In genomic region chr3:31968391-31968926, GRCh38 we compare ENCODE assay signal across 9 cellular contexts. TPM values are rescaled to one million over a fixed set of nuclear protein-coding genes. Genes with fewer than 3 reads are reported as not detected.
DNase-seq lines count a peak whose midpoint lies in the region; ATAC-seq, FAIRE-seq and TF ChIP-seq lines count a peak whose summit lies in the region.
"Had no signal": no experiment of that assay in that cellular context is flagged by ENCODE, and none has a peak within 500 bp of the region (broad histone marks: within the 10 kb centered on the region; RNA-seq: fewer than 3 reads in every experiment).

No MANE protein-coding gene starts in this region.

- H3K4me3 Mint-ChIP-seq in HFFc6 = peak overlapping the region; percentile 83
- no peak overlapping the region for H3K4me3 Mint-ChIP-seq in CD4-positive, alpha-beta T cell
- H3K4me3 Mint-ChIP-seq in stimulated activated naive B cell treated with anti-CD40 and anti-IgM and Interleukin-4, amounts not matched to agents 10 μg/mL and 1 μg/mL and 100 μg/mL, for 72 hours = no peak overlapping the region

- H3K4me3 ChIP-seq in brain microvascular endothelial cell (ENCODE audit: low read depth, low read length) (peak overlapping the region; percentile 12), HepG2 (replicated peaks in 1 of 3; ENCODE audit: insufficient read depth in 1 of 3, low read depth in 2 of 3, low read length in 3 of 3) (peak overlapping the region; percentile 15 to 52 (median 46); a peak in 5 of 6 replicates), tibial artery (peak overlapping the region; percentile 1 to 6)

- H3K36me3 ChIP-seq in brain microvascular endothelial cell (replicated peaks) (no peaks in the 10 kb centered on the region), HepG2 (replicated peaks in 1 of 2; ENCODE audit: control insufficient read depth in 1 of 2, insufficient read depth in 2 of 2, low read length in 2 of 2) (no peaks in the 10 kb centered on the region), tibial artery (no peaks in the 10 kb centered on the region)

- H3K79me2 ChIP-seq in HepG2 (ENCODE audit: insufficient read depth, low read length) = peaks cover 77% of the 10 kb centered on the region

- H3K9me3 ChIP-seq in HepG2 (ENCODE audit: low read length) (no peaks in the 10 kb centered on the region), tibial artery (no peaks in the 10 kb centered on the region)
- no peaks in the 10 kb centered on the region for H3K9me3 ChIP-seq in CD4-positive, alpha-beta T cell (ENCODE audit: control insufficient read depth, low read length)

- POLR2A ChIA-PET in HepG2 (lab: Yijun Ruan, JAX) = no interaction called here
- POLR2A ChIA-PET in CD4-positive, alpha-beta T cell (lab: Charles Lee) = no interaction called here

- TSS peak; percentile 60 for BruUV-seq in HepG2 (replicated peaks; lab: Mats Ljungman, UMichigan)

- H4K20me1 ChIP-seq in HepG2 (ENCODE audit: insufficient read depth, low read length) = no peaks in the 10 kb centered on the region

- H3K4me1 Mint-ChIP-seq in HFFc6 (ENCODE audit: low read depth) = peaks cover 46% of the 10 kb centered on the region
- no peaks in the 10 kb centered on the region for H3K4me1 Mint-ChIP-seq in CD4-positive, alpha-beta T cell (ENCODE audit: low read depth)
- H3K4me1 Mint-ChIP-seq in stimulated activated naive B cell treated with anti-CD40 and anti-IgM and Interleukin-4, amounts not matched to agents 10 μg/mL and 1 μg/mL and 100 μg/mL, for 72 hours = peaks cover 49 to 79% of the 10 kb centered on the region in 2 donors

- intact Hi-C loops in HepG2 (cut with micrococcal nuclease; ENCODE audit: unreplicated experiment) (no loop called here), tibial artery (cut with DNase I; ENCODE audit: low total_unique reads) (no loop called here)
- intact Hi-C loops in CD4-positive, alpha-beta T cell (cut with DNase I, micrococcal nuclease) = no loop called here

- H3K4me1 ChIP-seq in HepG2 (ENCODE audit: insufficient read depth, low read length) (peaks cover 86% of the 10 kb centered on the region), tibial artery (peaks cover 0 to 40% (median 23%) of the 10 kb centered on the region in 4 donors)

- DNase-seq in HFFc6 (peak; percentile 69), brain microvascular endothelial cell (no peak), HepG2 (ENCODE audit: low spot score) (no peak), tibial artery (no peak), AML-193 (lab: John Stamatoyannopoulos, UW) (no peak), RKO (ENCODE audit: low spot score) (no peak)
- no peak for DNase-seq in CD4-positive, alpha-beta T cell
- DNase-seq in stimulated activated naive B cell treated with anti-CD40 and anti-IgM and Interleukin-4, amounts not matched to agents 10 μg/mL and 1 μg/mL and 100 μg/mL, for 72 hours = no peak
- DNase-seq: NCI-H446 treated with DMSO at 0.1 percent for 48 hours had no signal

- H3K27ac ChIP-seq in brain microvascular endothelial cell (peak overlapping the region; percentile 92), HepG2 (ENCODE audit: extremely low read length, insufficient read depth, low read length) (peak overlapping the region; percentile 80), tibial artery (peak overlapping the region; percentile 67 to 70)
- no peak overlapping the region for H3K27ac ChIP-seq in CD4-positive, alpha-beta T cell (ENCODE audit: low read depth, low read length)

- peak overlapping the region; percentile 79 for H3K27ac Mint-ChIP-seq in HFFc6
- H3K27ac Mint-ChIP-seq in CD4-positive, alpha-beta T cell = no peak overlapping the region
- H3K27ac Mint-ChIP-seq in stimulated activated naive B cell treated with anti-CD40 and anti-IgM and Interleukin-4, amounts not matched to agents 10 μg/mL and 1 μg/mL and 100 μg/mL, for 72 hours = no peak overlapping the region

- H3K9me3 Mint-ChIP-seq in HFFc6 = no peaks in the 10 kb centered on the region
- H3K9me3 Mint-ChIP-seq in CD4-positive, alpha-beta T cell = no peaks in the 10 kb centered on the region
- peaks cover 3% of the 10 kb centered on the region in 2 donors for H3K9me3 Mint-ChIP-seq in stimulated activated naive B cell treated with anti-CD40 and anti-IgM and Interleukin-4, amounts not matched to agents 10 μg/mL and 1 μg/mL and 100 μg/mL, for 72 hours

- no peak for FAIRE-seq in HepG2 (lab: Jason Lieb, UNC)

- no peak for ATAC-seq in HepG2
- no peak for ATAC-seq in CD4-positive, alpha-beta T cell (ENCODE audit: poor library complexity)
- no peak for ATAC-seq in stimulated activated naive B cell treated with anti-CD40 and anti-IgM and Interleukin-4, amounts not matched to agents 10 μg/mL and 1 μg/mL and 100 μg/mL, for 72 hours (replicated peaks)

- TF ChIP-seq CTCF in HFFc6 (IDR thresholded peaks at IDR 0.05) (no peak), brain microvascular endothelial cell (IDR thresholded peaks at IDR 0.05; ENCODE audit: low read depth, low read length, missing control alignments) (no peak), HepG2 (CRISPR knock-in tag; IDR thresholded peaks at IDR 0.05) (no peak), tibial artery (IDR thresholded peaks at IDR 0.05) (no peak)
- no peak for TF ChIP-seq CTCF in CD4-positive, alpha-beta T cell (IDR thresholded peaks at IDR 0.05)

- TF ChIP-seq RAD21 in HepG2 (CRISPR knock-in tag; IDR thresholded peaks at IDR 0.05) = no peak

- in situ Hi-C loops in brain microvascular endothelial cell (cut with HindIII; ENCODE audit: low pct_ligation_motif_present, low sequenced_read_pairs) (no loop called here), HepG2 (cut with HindIII; ENCODE audit: extremely low pct_ligation_motif_present, low pct_unique_long_range_greater_than_20kb) (no loop called here)

- peak overlapping the region; percentile 70 for H3K9ac ChIP-seq in HepG2 (ENCODE audit: insufficient read depth, low read depth, low read length)

- peak overlapping the region; percentile 65 for H2AFZ ChIP-seq in HepG2 (ENCODE audit: low read length)

- H3K36me3 Mint-ChIP-seq in HFFc6 (ENCODE audit: low read depth) = no peaks in the 10 kb centered on the region
- no peaks in the 10 kb centered on the region for H3K36me3 Mint-ChIP-seq in CD4-positive, alpha-beta T cell (ENCODE audit: low read depth)
- H3K36me3 Mint-ChIP-seq in stimulated activated naive B cell treated with anti-CD40 and anti-IgM and Interleukin-4, amounts not matched to agents 10 μg/mL and 1 μg/mL and 100 μg/mL, for 72 hours = peaks cover 28 to 42% of the 10 kb centered on the region in 2 donors

- CTCF ChIA-PET in HepG2 (lab: Yijun Ruan, JAX; ENCODE audit: low intra/inter-chr PET ratio, low total read pairs) = no interaction called here
- CTCF ChIA-PET in CD4-positive, alpha-beta T cell (lab: Charles Lee) = no interaction called here

- H3K4me2 ChIP-seq in HepG2 (ENCODE audit: low read depth, low read length) = peak overlapping the region; percentile 79

- no peaks in the 10 kb centered on the region for H3K27me3 ChIP-seq in brain microvascular endothelial cell (replicated peaks)
- H3K27me3 ChIP-seq in HepG2 (ENCODE audit: control insufficient read depth in 1 of 2, insufficient read depth in 2 of 2, low read length in 2 of 2) = no peaks in the 10 kb centered on the region
- H3K27me3 ChIP-seq in tibial artery = no peaks in the 10 kb centered on the region
- no peaks in the 10 kb centered on the region for H3K27me3 ChIP-seq in CD4-positive, alpha-beta T cell (ENCODE audit: control insufficient read depth, insufficient read depth, low read length)

- no peaks in the 10 kb centered on the region; the same call in 1 of the 2 replicates for H3K27me3 Mint-ChIP-seq in HFFc6 (ENCODE audit: insufficient read depth)
- H3K27me3 Mint-ChIP-seq in CD4-positive, alpha-beta T cell = no peaks in the 10 kb centered on the region
- no peaks in the 10 kb centered on the region for H3K27me3 Mint-ChIP-seq in stimulated activated naive B cell treated with anti-CD40 and anti-IgM and Interleukin-4, amounts not matched to agents 10 μg/mL and 1 μg/mL and 100 μg/mL, for 72 hours

- WGBS in HepG2 (ENCODE audit: low lambda C conversion rate) = 17% methylated on average over 2 of the region's 2 CpGs

- TF ChIP-seq EP300 in HepG2 (IDR thresholded peaks at IDR 0.05; ENCODE audit: low read depth in 2 of 2, low read length in 2 of 2) (no peak), HepG2 (CRISPR knock-in tag; IDR thresholded peaks at IDR 0.05; ENCODE audit: borderline replicate concordance) (no peak)

- no peak for TF ChIP-seq POLR2A in HepG2 (IDR thresholded peaks at IDR 0.05; ENCODE audit: insufficient read depth in 1 of 2, low read depth in 2 of 2, low read length in 2 of 2)

RNA-seq across cellular contexts. Expression of gene OSBPL10, which starts 12.6 kb away (rescaled TPM):
- 1 to 10 TPM; 7.3 to 8.9 (median 8.6) TPM for total RNA-seq in HFFc6 (2021; fragmentation: NEBNext Ultra II Directional; extraction: Animal tissue kit (Norgen Biotek cat#: 25700))
- 10.3 and 10.4 TPM in 2 replicates for total RNA-seq in HepG2 (2016; rRNA removed; fragmentation: Illumina TruSeq; extraction: Trizol)
- 15.7 and 16.3 TPM in 2 replicates for total RNA-seq in HepG2 (2016; cell fraction: cytosol; rRNA removed; fragmentation: Illumina TruSeq; extraction: Trizol; ENCODE audit: low read depth)
- 9.3 and 10.1 TPM in 2 replicates for total RNA-seq in HepG2 (2016; cell fraction: insoluble cytoplasmic fraction; rRNA removed; fragmentation: Illumina TruSeq; extraction: Trizol)
- 10.0 and 10.5 TPM in 2 replicates for total RNA-seq in HepG2 (2016; cell fraction: membrane; rRNA removed; fragmentation: Illumina TruSeq; extraction: Trizol)
- 13.6 and 13.9 TPM in 2 replicates for total RNA-seq in HepG2 (2016; cell fraction: nucleus; rRNA removed; fragmentation: Illumina TruSeq; extraction: Trizol)
- polyA plus RNA-seq in HepG2 (2011; rRNA removed) = 19.5 and 28.6 TPM in 2 replicates
- 15.3 and 24.4 TPM in 2 replicates for polyA plus RNA-seq in HepG2 (2011; cell fraction: cytosol; rRNA removed)
- polyA plus RNA-seq in HepG2 (2011; cell fraction: nucleus; rRNA removed) = 25.7 and 37.4 TPM in 2 replicates
- polyA plus RNA-seq in HepG2 (2012) = 15.1 and 15.2 TPM in 2 replicates
- 3.0 and 3.8 TPM in 2 replicates for polyA plus RNA-seq in HepG2 (2016; cell fraction: cytosol; fragmentation: Illumina TruSeq; extraction: Trizol; ENCODE audit: low read depth)
- 9.7 and 12.3 TPM in 2 replicates for polyA plus RNA-seq in HepG2 (2016; cell fraction: insoluble cytoplasmic fraction; fragmentation: Illumina TruSeq; extraction: Trizol; ENCODE audit: low read depth)
- 5.5 and 5.6 TPM in 2 replicates for polyA plus RNA-seq in HepG2 (2016; cell fraction: membrane; fragmentation: Illumina TruSeq; extraction: Trizol; ENCODE audit: low read depth)
- polyA plus RNA-seq in HepG2 (2016; cell fraction: nucleus; fragmentation: Illumina TruSeq; extraction: Trizol; ENCODE audit: insufficient read depth, low read depth) = 8.8 and 10.8 TPM in 2 replicates
- 52.4 and 58.7 TPM in 2 replicates for polyA minus RNA-seq in HepG2 (2011; rRNA and poly(A)+ RNA removed; ENCODE audit: low replicate concordance)
- polyA minus RNA-seq in HepG2 (2011; cell fraction: cytosol; rRNA and poly(A)+ RNA removed) = 23.8 and 35.0 TPM in 2 replicates
- 44.6 and 59.5 TPM in 2 replicates for polyA minus RNA-seq in HepG2 (2011; cell fraction: nucleus; rRNA and poly(A)+ RNA removed)
- not detected for total RNA-seq in CD4-positive, alpha-beta T cell

RNA-seq across cellular contexts. Expression of gene ZNF860, which starts 13.1 kb away (rescaled TPM):
- total RNA-seq in HFFc6 (2021; fragmentation: NEBNext Ultra II Directional; extraction: Animal tissue kit (Norgen Biotek cat#: 25700)) = under 1 TPM; 0.14 to 0.33 (median 0.17) TPM
- total RNA-seq in HepG2 (2016; rRNA removed; fragmentation: Illumina TruSeq; extraction: Trizol) = 0.55 and 0.66 TPM in 2 replicates
- not detected in 2 replicates for total RNA-seq in HepG2 (2016; cell fraction: cytosol; rRNA removed; fragmentation: Illumina TruSeq; extraction: Trizol; ENCODE audit: low read depth)
- total RNA-seq in HepG2 (2016; cell fraction: insoluble cytoplasmic fraction; rRNA removed; fragmentation: Illumina TruSeq; extraction: Trizol) = 0.54 TPM in 2 replicates
- total RNA-seq in HepG2 (2016; cell fraction: membrane; rRNA removed; fragmentation: Illumina TruSeq; extraction: Trizol) = 0.28 and 0.53 TPM in 2 replicates
- total RNA-seq in HepG2 (2016; cell fraction: nucleus; rRNA removed; fragmentation: Illumina TruSeq; extraction: Trizol) = 0.63 and 1.2 TPM in 2 replicates
- 0.51 and 0.73 TPM in 2 replicates for polyA plus RNA-seq in HepG2 (2011; rRNA removed)
- 0.31 and 0.36 TPM in 2 replicates for polyA plus RNA-seq in HepG2 (2011; cell fraction: cytosol; rRNA removed)
- 0.37 and 0.59 TPM in 2 replicates for polyA plus RNA-seq in HepG2 (2011; cell fraction: nucleus; rRNA removed)
- polyA plus RNA-seq in HepG2 (2012) = 0.23 and 0.52 TPM in 2 replicates
- not detected in 2 replicates for polyA plus RNA-seq in HepG2 (2016; cell fraction: cytosol; fragmentation: Illumina TruSeq; extraction: Trizol; ENCODE audit: low read depth)
- polyA plus RNA-seq in HepG2 (2016; cell fraction: insoluble cytoplasmic fraction; fragmentation: Illumina TruSeq; extraction: Trizol; ENCODE audit: low read depth) = 0.76 and 0.84 TPM in 2 replicates
- 0.13 and 0.15 TPM in 2 replicates for polyA plus RNA-seq in HepG2 (2016; cell fraction: membrane; fragmentation: Illumina TruSeq; extraction: Trizol; ENCODE audit: low read depth)
- polyA plus RNA-seq in HepG2 (2016; cell fraction: nucleus; fragmentation: Illumina TruSeq; extraction: Trizol; ENCODE audit: insufficient read depth, low read depth) = 0.71 and 1.2 TPM in 2 replicates
- 2.4 and 7.7 TPM in 2 replicates for polyA minus RNA-seq in HepG2 (2011; rRNA and poly(A)+ RNA removed; ENCODE audit: low replicate concordance)
- 0.53 TPM in 1 of 2 replicates, not detected in the other for polyA minus RNA-seq in HepG2 (2011; cell fraction: cytosol; rRNA and poly(A)+ RNA removed)
- polyA minus RNA-seq in HepG2 (2011; cell fraction: nucleus; rRNA and poly(A)+ RNA removed) = 2.4 and 3.1 TPM in 2 replicates
- total RNA-seq in CD4-positive, alpha-beta T cell = not detected

Comparison
In these comparisons a context has a peak if more than half of its experiments do, and no peak if none do; other contexts are left out.
1. RNA of gene OSBPL10, which starts 12.6 kb away (total RNA-seq): 9.3 to 16.3 TPM in HepG2 and 7.3 to 8.9 TPM in HFFc6; not detected in CD4-positive, alpha-beta T cell; every median in the first group is over 4 times any median in the second.
2. Peak in every context shown above with its lines, with median percentiles within 50 percentile points of each other: H3K4me3 ChIP-seq.